In the genomic region with DNA sequence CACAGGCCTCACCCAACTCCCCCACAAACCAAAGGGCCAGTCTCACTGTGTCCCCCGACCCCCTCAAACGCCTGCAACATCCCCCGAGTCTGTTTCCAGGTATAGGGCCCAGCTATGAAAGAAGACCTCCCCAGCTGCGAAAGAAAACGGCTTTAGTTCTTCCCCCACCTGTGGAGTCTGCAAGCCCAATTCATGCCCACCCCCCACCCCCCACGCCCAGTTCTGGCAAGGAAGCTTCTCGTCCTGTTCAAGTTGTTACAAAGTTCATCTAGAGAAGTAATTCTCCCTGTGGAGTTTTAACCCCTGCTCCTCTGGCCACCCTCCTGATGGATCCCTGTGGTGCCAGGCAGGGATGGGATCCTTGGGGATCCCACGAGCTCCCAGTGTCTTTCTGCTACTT, we compare ENCODE assay signal across 22 cellular contexts. TPM values are rescaled to one million over a fixed set of nuclear protein-coding genes. Genes with fewer than 3 reads are reported as not detected.
DNase-seq lines count a peak whose midpoint lies in the region; ATAC-seq and TF ChIP-seq lines count a peak whose summit lies in the region.
"Had no signal": no experiment of that assay in that cellular context is flagged by ENCODE, and none has a peak within 500 bp of the region (broad histone marks: within the 10 kb centered on the region; RNA-seq: fewer than 3 reads in every experiment).

No MANE protein-coding gene starts in this region.

- H3K9me3 ChIP-seq in endodermal cell (ENCODE audit: control insufficient read depth, low read length) (no peaks in the 10 kb centered on the region), mammary epithelial cell (replicated peaks; ENCODE audit: insufficient read depth, low read length) (no peaks in the 10 kb centered on the region)

- TF ChIP-seq CTCF in endodermal cell (conservative IDR thresholded peaks at IDR 0.05) (no peak), mammary epithelial cell (conservative IDR thresholded peaks at IDR 0.05 in 1 of 2, IDR thresholded peaks at IDR 0.05 in 1 of 2; ENCODE audit: extremely low read depth in 1 of 2, insufficient read depth in 1 of 2, low read depth in 1 of 2, low read length in 2 of 2) (no peak)

- H3K4me2 ChIP-seq in mammary epithelial cell (ENCODE audit: insufficient read depth, low read depth, low read length) = no peak overlapping the region

- CTCF ChIA-PET in T-cell (lab: Charles Lee) = interaction anchor here (0.6 to 1.0 kb wide), 4 partner anchors 10 to 188 kb away, joined by 3 to 7 read pairs (median 3); no protein-coding TSS in a partner anchor
- CTCF ChIA-PET in mammary epithelial cell (lab: Charles Lee; ENCODE audit: low non-redundant PET) = no interaction called here

- H3K4me3 ChIP-seq in endodermal cell (ENCODE audit: low read length) (no peak overlapping the region), mammary epithelial cell (replicated peaks in 1 of 3; ENCODE audit: insufficient read depth in 1 of 3, low read depth in 2 of 3, low read length in 3 of 3) (no peak overlapping the region)
- H3K4me3 ChIP-seq: HAP-1 had no signal

- no TSS peak for BruUV-seq in mammary epithelial cell (replicated peaks; lab: Mats Ljungman, UMichigan)

- H3K27me3 ChIP-seq in endodermal cell (ENCODE audit: control insufficient read depth, insufficient read depth, low read length, poor library complexity, severe bottlenecking) = no peaks in the 10 kb centered on the region
- no peaks in the 10 kb centered on the region for H3K27me3 ChIP-seq in mammary epithelial cell (ENCODE audit: insufficient read depth, low read length)

- H4K20me1 ChIP-seq in mammary epithelial cell (ENCODE audit: insufficient read depth, low read length) = no peaks in the 10 kb centered on the region

- 93 to 100% methylated on average over 4 to 8 of the region's 8 CpGs for WGBS in endodermal cell (ENCODE audit: insufficient coverage in 1 of 2, insufficient read length in 1 of 2), 2 experiments
- 71% methylated on average over 1 of the region's 8 CpGs for WGBS in mammary epithelial cell (ENCODE audit: low coverage, missing lambda C conversion rate)

- no peaks in the 10 kb centered on the region for H3K4me1 ChIP-seq in endodermal cell (ENCODE audit: control insufficient read depth, insufficient read depth, low read length)
- no peaks in the 10 kb centered on the region for H3K4me1 ChIP-seq in mammary epithelial cell (ENCODE audit: insufficient read depth, low read length)
- H3K4me1 ChIP-seq: HAP-1 had no signal

- H3K79me2 ChIP-seq in mammary epithelial cell (ENCODE audit: insufficient read depth, low read length) = peaks cover 19% of the 10 kb centered on the region

- dilution Hi-C loops in mammary epithelial cell (cut with HindIII; ENCODE audit: low sequenced_read_pairs) = no loop called here

- H2AFZ ChIP-seq in mammary epithelial cell (ENCODE audit: low read depth, low read length) = no peak overlapping the region

- no peak for ATAC-seq in activated naive CD8-positive, alpha-beta T cell treated with anti-CD3 and anti-CD28 coated beads, Interleukin-2, amount 10 ng/mL, durations not matched to agents 7 days and 5 days (ENCODE audit: low read depth)
- no peak for ATAC-seq in T-cell (replicated peaks in 1 of 4)
- no peak for ATAC-seq in stimulated activated naive B cell treated with anti-CD40 and anti-IgM and Interleukin-4, amounts not matched to agents 10 μg/mL and 1 μg/mL and 100 μg/mL, for 72 hours (replicated peaks)

- POLR2A ChIA-PET in activated naive CD8-positive, alpha-beta T cell treated with anti-CD3 and anti-CD28 coated beads, Interleukin-2, amount 10 ng/mL, durations not matched to agents 7 days and 5 days (lab: Charles Lee) = interaction anchor here (0.7 kb wide), 1 partner anchor 14 kb away, joined by 3 read pairs; no protein-coding TSS in a partner anchor
- POLR2A ChIA-PET in T-cell (lab: Charles Lee) = no interaction called here

- no peaks in the 10 kb centered on the region for H3K27me3 Mint-ChIP-seq in activated naive CD8-positive, alpha-beta T cell treated with anti-CD3 and anti-CD28 coated beads, Interleukin-2, amount 10 ng/mL, durations not matched to agents 7 days and 5 days
- H3K27me3 Mint-ChIP-seq in activated naive CD8-positive, alpha-beta T cell treated with anti-CD3 and anti-CD28 coated beads for 36 hours = no peaks in the 10 kb centered on the region
- H3K27me3 Mint-ChIP-seq in T-cell (no peaks in the 10 kb centered on the region), endodermal cell (ENCODE audit: insufficient read depth) (no peaks in the 10 kb centered on the region)
- H3K27me3 Mint-ChIP-seq in stimulated activated naive B cell treated with anti-CD40 and anti-IgM and Interleukin-4, amounts not matched to agents 10 μg/mL and 1 μg/mL and 100 μg/mL, for 72 hours = no peaks in the 10 kb centered on the region
- H3K27me3 Mint-ChIP-seq: IgD-negative memory B cell had no signal

- H3K36me3 Mint-ChIP-seq in activated naive CD8-positive, alpha-beta T cell treated with anti-CD3 and anti-CD28 coated beads, Interleukin-2, amount 10 ng/mL, durations not matched to agents 7 days and 5 days = peaks cover 83% of the 10 kb centered on the region
- peaks cover 81% of the 10 kb centered on the region for H3K36me3 Mint-ChIP-seq in activated naive CD8-positive, alpha-beta T cell treated with anti-CD3 and anti-CD28 coated beads for 36 hours
- H3K36me3 Mint-ChIP-seq in T-cell (peaks cover 73% of the 10 kb centered on the region), endodermal cell (ENCODE audit: low read depth) (peaks cover 68% of the 10 kb centered on the region)
- peaks cover 68 to 76% of the 10 kb centered on the region in 2 donors for H3K36me3 Mint-ChIP-seq in stimulated activated naive B cell treated with anti-CD40 and anti-IgM and Interleukin-4, amounts not matched to agents 10 μg/mL and 1 μg/mL and 100 μg/mL, for 72 hours

- H3K9ac ChIP-seq in endodermal cell (ENCODE audit: extremely low read depth, low read length, poor library complexity, severe bottlenecking) (no peak overlapping the region), mammary epithelial cell (ENCODE audit: insufficient read depth, low read length) (no peak overlapping the region)

- H3K4me3 Mint-ChIP-seq in activated naive CD8-positive, alpha-beta T cell treated with anti-CD3 and anti-CD28 coated beads, Interleukin-2, amount 10 ng/mL, durations not matched to agents 7 days and 5 days = peak overlapping the region; percentile 75
- no peak overlapping the region for H3K4me3 Mint-ChIP-seq in activated naive CD8-positive, alpha-beta T cell treated with anti-CD3 and anti-CD28 coated beads for 36 hours
- H3K4me3 Mint-ChIP-seq in T-cell (peak overlapping the region in 1 of 3 donors; percentile 47), endodermal cell (no peak overlapping the region)
- no peak overlapping the region for H3K4me3 Mint-ChIP-seq in stimulated activated naive B cell treated with anti-CD40 and anti-IgM and Interleukin-4, amounts not matched to agents 10 μg/mL and 1 μg/mL and 100 μg/mL, for 72 hours
- H3K4me3 Mint-ChIP-seq: IgD-negative memory B cell had no signal

- in situ Hi-C loops in mammary epithelial cell (cut with MboI; ENCODE audit: low sequenced_read_pairs in 2 of 2) = no loop called here

- H3K36me3 ChIP-seq in endodermal cell (ENCODE audit: control insufficient read depth, insufficient read depth, low read length) (peaks cover 35% of the 10 kb centered on the region), mammary epithelial cell (ENCODE audit: insufficient read depth, low read length) (peaks cover 4% of the 10 kb centered on the region)

- H3K27ac ChIP-seq in endodermal cell (ENCODE audit: low read depth, low read length) = no peak overlapping the region
- H3K27ac ChIP-seq in mammary epithelial cell (ENCODE audit: insufficient read depth, low read depth, low read length) = no peak overlapping the region
- H3K27ac ChIP-seq: C4-2B, HL-60 had no signal

- DNase-seq in activated naive CD8-positive, alpha-beta T cell treated with anti-CD3 and anti-CD28 coated beads, Interleukin-2, amount 10 ng/mL, durations not matched to agents 7 days and 5 days = no peak
- no peak for DNase-seq in activated naive CD8-positive, alpha-beta T cell treated with anti-CD3 and anti-CD28 coated beads for 36 hours
- no peak for DNase-seq in T-cell
- no peak for DNase-seq in endodermal cell
- no peak for DNase-seq in stimulated activated naive B cell treated with anti-CD40 and anti-IgM and Interleukin-4, amounts not matched to agents 10 μg/mL and 1 μg/mL and 100 μg/mL, for 72 hours
- no peak for DNase-seq in activated naive CD4-positive, alpha-beta T cell treated with Interleukin-2 at 50 U/mL for 16 hours
- no peak for DNase-seq in head of caudate nucleus
- no peak for DNase-seq in mammary epithelial cell
- DNase-seq: DMS79, Kasumi-1, MM.1S, NCI-H1092 treated with DMSO at 0.1 percent for 48 hours, NCI-H1694, NCI-H2227 treated with DMSO at 0.1 percent for 48 hours, NCI-H526 treated with DMSO at 0.1 percent for 48 hours, OCI-M1, RPMI8226, SIG-M5 had no signal

- peaks cover 51% of the 10 kb centered on the region for H3K4me1 Mint-ChIP-seq in activated naive CD8-positive, alpha-beta T cell treated with anti-CD3 and anti-CD28 coated beads, Interleukin-2, amount 10 ng/mL, durations not matched to agents 7 days and 5 days
- H3K4me1 Mint-ChIP-seq in activated naive CD8-positive, alpha-beta T cell treated with anti-CD3 and anti-CD28 coated beads for 36 hours = peaks cover 57% of the 10 kb centered on the region
- H3K4me1 Mint-ChIP-seq in T-cell (peaks cover 75 to 78% (median 76%) of the 10 kb centered on the region in 3 donors), endodermal cell (peaks cover 7% of the 10 kb centered on the region)
- H3K4me1 Mint-ChIP-seq in stimulated activated naive B cell treated with anti-CD40 and anti-IgM and Interleukin-4, amounts not matched to agents 10 μg/mL and 1 μg/mL and 100 μg/mL, for 72 hours = peaks cover 12 to 48% of the 10 kb centered on the region in 2 donors

- peak overlapping the region; percentile 88 for H3K27ac Mint-ChIP-seq in activated naive CD8-positive, alpha-beta T cell treated with anti-CD3 and anti-CD28 coated beads, Interleukin-2, amount 10 ng/mL, durations not matched to agents 7 days and 5 days
- no peak overlapping the region for H3K27ac Mint-ChIP-seq in activated naive CD8-positive, alpha-beta T cell treated with anti-CD3 and anti-CD28 coated beads for 36 hours
- H3K27ac Mint-ChIP-seq in T-cell (peak overlapping the region; percentile 78 to 89), endodermal cell (peak overlapping the region; percentile 70)
- H3K27ac Mint-ChIP-seq in stimulated activated naive B cell treated with anti-CD40 and anti-IgM and Interleukin-4, amounts not matched to agents 10 μg/mL and 1 μg/mL and 100 μg/mL, for 72 hours = peak overlapping the region; percentile 91

- intact Hi-C loops in head of caudate nucleus (cut with DNase I) = no loop called here
- intact Hi-C loops in mammary epithelial cell (cut with micrococcal nuclease) = no loop called here

- peaks cover 19% of the 10 kb centered on the region for H3K9me3 Mint-ChIP-seq in activated naive CD8-positive, alpha-beta T cell treated with anti-CD3 and anti-CD28 coated beads, Interleukin-2, amount 10 ng/mL, durations not matched to agents 7 days and 5 days
- peaks cover 43% of the 10 kb centered on the region for H3K9me3 Mint-ChIP-seq in activated naive CD8-positive, alpha-beta T cell treated with anti-CD3 and anti-CD28 coated beads for 36 hours
- H3K9me3 Mint-ChIP-seq in T-cell (peaks cover 3 to 7% (median 4%) of the 10 kb centered on the region in 3 donors), endodermal cell (peaks cover 15% of the 10 kb centered on the region)
- H3K9me3 Mint-ChIP-seq in stimulated activated naive B cell treated with anti-CD40 and anti-IgM and Interleukin-4, amounts not matched to agents 10 μg/mL and 1 μg/mL and 100 μg/mL, for 72 hours = peaks cover 0 to 11% of the 10 kb centered on the region in 2 donors
- H3K9me3 Mint-ChIP-seq: IgD-negative memory B cell had no signal

RNA-seq across cellular contexts. Expression of gene CCDC66, which starts 54.4 kb away (rescaled TPM):
- 10 to 100 TPM; 55.3 to 58.9 TPM for total RNA-seq in activated naive CD8-positive, alpha-beta T cell treated with anti-CD3 and anti-CD28 coated beads, Interleukin-2, amount 10 ng/mL, durations not matched to agents 7 days and 5 days
- total RNA-seq in activated naive CD8-positive, alpha-beta T cell treated with anti-CD3 and anti-CD28 coated beads for 36 hours = 10 to 100 TPM; 31.0 to 32.9 TPM
- total RNA-seq in T-cell (10 to 100 TPM; 57.8 to 75.2 (median 72.6) TPM), endodermal cell (10 to 100 TPM; 32.1 to 36.4 TPM), mammary epithelial cell (10 to 100 TPM; 19.6 to 20.7 TPM)
- 29.2 TPM for polyA plus RNA-seq in endodermal cell (2013, experiment 1 of 2)
- 27.2 TPM for polyA plus RNA-seq in endodermal cell (2013, experiment 2 of 2)
- polyA plus RNA-seq in mammary epithelial cell = 4.0 TPM
- polyA minus RNA-seq in mammary epithelial cell = 40.5 TPM
